In the genomic region with DNA sequence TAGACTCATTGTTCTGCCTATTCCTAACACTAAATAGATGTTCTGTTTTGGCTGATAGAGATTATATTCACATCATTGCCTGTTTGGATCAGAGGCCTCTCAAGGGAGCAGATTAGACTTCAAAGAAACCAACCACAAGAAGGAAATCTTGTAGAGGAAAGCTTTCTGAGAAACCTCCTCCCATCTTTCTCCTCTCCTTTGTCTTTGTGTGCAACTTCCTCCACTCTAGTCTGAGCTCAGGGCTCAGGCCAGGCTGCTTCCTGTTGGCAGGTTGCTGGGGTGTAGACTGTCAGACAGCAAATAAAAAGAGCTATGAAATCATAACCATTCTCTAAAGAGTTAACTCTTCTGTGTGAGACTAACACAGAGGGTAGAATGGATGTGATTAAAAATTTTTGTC, we compare ENCODE assay signal across 12 cellular contexts.
DNase-seq lines count a peak whose midpoint lies in the region; ATAC-seq and TF ChIP-seq lines count a peak whose summit lies in the region.
"Had no signal": no experiment of that assay in that cellular context is flagged by ENCODE, and none has a peak within 500 bp of the region (broad histone marks: within the 10 kb centered on the region; RNA-seq: fewer than 3 reads in every experiment).

No MANE protein-coding gene starts in this region.

- DNase-seq in activated effector memory CD4-positive, alpha-beta T cell treated with Interleukin-2 at 50 U/mL for 16 hours: peak; percentile 21
- no peak for DNase-seq in activated effector memory CD4-positive, alpha-beta T cell treated with anti-CD3 and anti-CD28 coated beads, Interleukin-2, amount 50 U/mL, for 16 hours
- peak; percentile 48 for DNase-seq in activated CD4-positive, alpha-beta T cell treated with anti-CD3 and anti-CD28 coated beads for 36 hours
- DNase-seq in dedifferentiated amniotic fluid mesenchymal stem cell (ENCODE audit: extremely low spot score) (peak; percentile 3), HCEC 1CT (no peak), MCF 10A (ENCODE audit: unreplicated experiment) (no peak), C1 segment of cervical spinal cord (lab: John Stamatoyannopoulos, UW) (no peak)
- peak; percentile 14 for DNase-seq in stimulated activated naive CD8-positive, alpha-beta T cell treated with anti-CD3 and anti-CD28 coated beads, Interleukin-15, Interleukin-2, amounts not matched to agents 100 U/mL and 50 U/mL, for 24 hours
- DNase-seq: ACHN, NCI-H2081 treated with DMSO at 0.1 percent for 48 hours, right cardiac atrium had no signal

- no TSS peak for BruUV-seq in MCF 10A (replicated peaks; lab: Mats Ljungman, UMichigan)

- ATAC-seq in activated CD4-positive, alpha-beta T cell treated with anti-CD3 and anti-CD28 coated beads for 36 hours: peak; percentile 79
- ATAC-seq in stimulated activated naive CD8-positive, alpha-beta T cell treated with anti-CD3 and anti-CD28 coated beads, Interleukin-15, Interleukin-2, amounts not matched to agents 100 U/mL and 50 U/mL, for 24 hours: peak; percentile 67
- ATAC-seq: HepG2, right cardiac atrium had no signal

- peak overlapping the region; percentile 77 for H3K27ac Mint-ChIP-seq in activated CD4-positive, alpha-beta T cell treated with anti-CD3 and anti-CD28 coated beads for 36 hours
- H3K27ac Mint-ChIP-seq in MCF 10A (ENCODE audit: low read depth, unreplicated experiment): no peak overlapping the region

- POLR2A ChIA-PET in activated CD4-positive, alpha-beta T cell treated with anti-CD3 and anti-CD28 coated beads for 36 hours (lab: Charles Lee): no interaction called here
- POLR2A ChIA-PET in MCF 10A (lab: Yijun Ruan, JAX): interaction anchor here (1.0 kb wide), 1 partner anchor 60 kb away, joined by 3 read pairs; no protein-coding TSS in a partner anchor

- peaks cover 20% of the 10 kb centered on the region for H3K4me1 Mint-ChIP-seq in activated CD4-positive, alpha-beta T cell treated with anti-CD3 and anti-CD28 coated beads for 36 hours
- no peaks in the 10 kb centered on the region for H3K4me1 Mint-ChIP-seq in MCF 10A (ENCODE audit: insufficient read depth, unreplicated experiment)

- H3K9me3 Mint-ChIP-seq in activated CD4-positive, alpha-beta T cell treated with anti-CD3 and anti-CD28 coated beads for 36 hours (ENCODE audit: low read depth): peaks cover 2% of the 10 kb centered on the region
- H3K9me3 Mint-ChIP-seq in MCF 10A (ENCODE audit: unreplicated experiment): peaks cover 7% of the 10 kb centered on the region

- TF ChIP-seq CTCF in MCF 10A (IDR thresholded peaks at IDR 0.05; ENCODE audit: unreplicated experiment): no peak

- no peak overlapping the region for H3K4me3 Mint-ChIP-seq in activated CD4-positive, alpha-beta T cell treated with anti-CD3 and anti-CD28 coated beads for 36 hours
- no peak overlapping the region for H3K4me3 Mint-ChIP-seq in MCF 10A (ENCODE audit: unreplicated experiment)

- intact Hi-C loops in activated CD4-positive, alpha-beta T cell treated with anti-CD3 and anti-CD28 coated beads for 36 hours (cut with DNase I, micrococcal nuclease): no loop called here
- intact Hi-C loops in MCF 10A (cut with micrococcal nuclease): no loop called here

- CTCF ChIA-PET in activated CD4-positive, alpha-beta T cell treated with anti-CD3 and anti-CD28 coated beads for 36 hours (lab: Charles Lee): interaction anchor here (1.0 to 1.2 kb wide), 2 partner anchors 136 to 179 kb away, joined by 4 to 5 read pairs; no protein-coding TSS in a partner anchor
- CTCF ChIA-PET in MCF 10A (lab: Yijun Ruan, JAX): interaction anchor here (0.8 kb wide), 1 partner anchor 86 kb away, joined by 3 read pairs; no protein-coding TSS in a partner anchor

- no peaks in the 10 kb centered on the region for H3K36me3 Mint-ChIP-seq in activated CD4-positive, alpha-beta T cell treated with anti-CD3 and anti-CD28 coated beads for 36 hours (ENCODE audit: low read depth)
- H3K36me3 Mint-ChIP-seq in MCF 10A (ENCODE audit: insufficient read depth, unreplicated experiment): peaks cover 10% of the 10 kb centered on the region

- no peaks in the 10 kb centered on the region for H3K27me3 Mint-ChIP-seq in activated CD4-positive, alpha-beta T cell treated with anti-CD3 and anti-CD28 coated beads for 36 hours
- H3K27me3 Mint-ChIP-seq in MCF 10A (ENCODE audit: insufficient read depth, unreplicated experiment): no peaks in the 10 kb centered on the region

Comparison
In these comparisons a context has a peak if more than half of its experiments do, and no peak if none do; other contexts are left out.
1. DNase-seq: peak in activated effector memory CD4-positive, alpha-beta T cell treated with Interleukin-2 at 50 U/mL for 16 hours (single experiment), activated CD4-positive, alpha-beta T cell treated with anti-CD3 and anti-CD28 coated beads for 36 hours (single experiment), dedifferentiated amniotic fluid mesenchymal stem cell (single experiment) and stimulated activated naive CD8-positive, alpha-beta T cell treated with anti-CD3 and anti-CD28 coated beads, Interleukin-15, Interleukin-2, amounts not matched to agents 100 U/mL and 50 U/mL, for 24 hours (single experiment); none in activated effector memory CD4-positive, alpha-beta T cell treated with anti-CD3 and anti-CD28 coated beads, Interleukin-2, amount 50 U/mL, for 16 hours (single experiment), HCEC 1CT (single experiment), MCF 10A (single experiment) and C1 segment of cervical spinal cord (0 of 14).